8 cellular contexts compared by ENCODE assay signal in the genomic region with DNA sequence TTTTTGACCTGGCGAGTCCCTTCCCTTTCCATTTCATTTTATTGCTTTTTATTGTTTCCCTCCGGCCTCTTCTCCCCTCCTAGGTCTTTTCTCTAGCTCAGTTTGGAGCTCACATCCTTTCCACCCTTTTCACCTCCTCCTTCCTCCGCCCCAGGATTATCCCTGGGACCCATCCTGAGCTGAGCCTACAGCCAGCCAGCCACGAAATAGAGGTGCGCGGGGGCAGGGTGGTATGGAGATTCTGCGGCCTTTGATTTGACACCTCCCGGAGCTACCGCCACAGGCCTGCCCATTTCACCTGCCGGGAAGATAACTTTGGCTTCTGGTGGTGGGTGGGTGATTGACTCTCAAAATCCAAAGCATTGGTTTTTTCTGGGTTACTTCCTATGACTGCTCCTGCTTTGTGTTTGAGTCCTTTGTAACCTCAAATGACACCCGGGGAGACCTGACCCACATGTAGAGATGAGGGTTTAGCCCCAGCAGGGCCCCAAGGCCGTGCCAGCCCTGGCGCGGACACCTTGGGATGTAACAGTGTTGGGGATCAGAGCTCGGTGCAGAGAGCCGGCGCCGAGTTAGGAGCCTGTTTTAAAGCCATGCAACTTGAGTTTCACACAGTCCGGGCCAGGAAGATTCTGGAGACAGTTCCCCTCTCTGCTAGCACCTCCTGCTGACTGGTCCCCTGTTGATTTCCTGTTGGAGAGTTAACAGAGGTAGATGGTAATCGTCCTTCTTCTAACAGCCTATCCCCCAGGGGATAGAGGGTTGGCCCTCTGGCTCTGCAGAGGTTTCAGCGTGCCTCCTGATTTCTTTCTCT. TPM values are rescaled to one million over a fixed set of nuclear protein-coding genes. Genes with fewer than 3 reads are reported as not detected.
DNase-seq lines count a peak whose midpoint lies in the region; ATAC-seq lines count a peak whose summit lies in the region.

No MANE protein-coding gene starts in this region.

- H3K9me3 ChIP-seq in neuron (ENCODE audit: low read length): no peaks in the 10 kb centered on the region

- in situ Hi-C loops in ACHN (cut with HindIII; ENCODE audit: low pct_ligation_motif_present, low pct_unique_long_range_greater_than_20kb, low sequenced_read_pairs): no loop called here

- peak; percentile 84 for DNase-seq in ACHN
- peak; percentile 85 for DNase-seq in M059J (ENCODE audit: low read depth)
- DNase-seq in activated CD8-positive, alpha-beta memory T cell treated with anti-CD3 and anti-CD28 coated beads, Interleukin-2, amount 10 ng/mL, durations not matched to agents 7 days and 5 days: peak; percentile 83
- peak; percentile 71 for DNase-seq in fibroblast of gingiva (ENCODE audit: low read depth)
- DNase-seq in activated CD4-positive, CD25-positive, alpha-beta regulatory T cell treated with anti-CD3 and anti-CD28 coated beads, Interleukin-2, amount 50 U/mL, for 72 hours: no peak
- no peak for DNase-seq in cortex of kidney (lab: John Stamatoyannopoulos, UW)

- H3K27me3 Mint-ChIP-seq in activated CD8-positive, alpha-beta memory T cell treated with anti-CD3 and anti-CD28 coated beads, Interleukin-2, amount 10 ng/mL, durations not matched to agents 7 days and 5 days: no peaks in the 10 kb centered on the region

- peak overlapping the region; percentile 70 for H3K4me3 ChIP-seq in neuron (ENCODE audit: low read length)

- ATAC-seq in GM18867 (IDR thresholded peaks at IDR 0.05; ENCODE audit: unreplicated experiment): peak; percentile 11
- ATAC-seq in activated CD8-positive, alpha-beta memory T cell treated with anti-CD3 and anti-CD28 coated beads, Interleukin-2, amount 10 ng/mL, durations not matched to agents 7 days and 5 days: peak; percentile 35

- H3K4me3 Mint-ChIP-seq in activated CD8-positive, alpha-beta memory T cell treated with anti-CD3 and anti-CD28 coated beads, Interleukin-2, amount 10 ng/mL, durations not matched to agents 7 days and 5 days: peak overlapping the region; percentile 99

- peaks cover 24% of the 10 kb centered on the region for H3K27me3 ChIP-seq in neuron (ENCODE audit: insufficient read depth, low read length)

- H3K4me1 ChIP-seq in neuron (ENCODE audit: insufficient read depth, low read length): peaks cover 15% of the 10 kb centered on the region

- CTCF ChIA-PET in activated CD8-positive, alpha-beta memory T cell treated with anti-CD3 and anti-CD28 coated beads, Interleukin-2, amount 10 ng/mL, durations not matched to agents 7 days and 5 days (lab: Charles Lee): interaction anchor here (0.7 to 11.1 kb wide), 29 partner anchors 23 to 193 kb away, joined by 3 to 178 read pairs (median 4); a partner anchor contains a TSS

- no peaks in the 10 kb centered on the region for H3K36me3 ChIP-seq in neuron (ENCODE audit: insufficient read depth, low read length)

- peaks cover 62% of the 10 kb centered on the region for H3K4me1 Mint-ChIP-seq in activated CD8-positive, alpha-beta memory T cell treated with anti-CD3 and anti-CD28 coated beads, Interleukin-2, amount 10 ng/mL, durations not matched to agents 7 days and 5 days

- no peaks in the 10 kb centered on the region for H3K9me3 Mint-ChIP-seq in activated CD8-positive, alpha-beta memory T cell treated with anti-CD3 and anti-CD28 coated beads, Interleukin-2, amount 10 ng/mL, durations not matched to agents 7 days and 5 days (ENCODE audit: low read depth)

- peak overlapping the region; percentile 97 for H3K27ac Mint-ChIP-seq in activated CD8-positive, alpha-beta memory T cell treated with anti-CD3 and anti-CD28 coated beads, Interleukin-2, amount 10 ng/mL, durations not matched to agents 7 days and 5 days

- no peak overlapping the region for H2AFZ ChIP-seq in neuron (ENCODE audit: low read depth, low read length)

- H3K36me3 Mint-ChIP-seq in activated CD8-positive, alpha-beta memory T cell treated with anti-CD3 and anti-CD28 coated beads, Interleukin-2, amount 10 ng/mL, durations not matched to agents 7 days and 5 days: peaks cover 57% of the 10 kb centered on the region

RNA-seq across cellular contexts. Expression of a gene that starts 1.5 kb away (rescaled TPM):
- 6.8 and 8.1 TPM in 2 replicates for total RNA-seq in M059J (2014; rRNA removed; shearing (Covaris generic))
- total RNA-seq in activated CD8-positive, alpha-beta memory T cell treated with anti-CD3 and anti-CD28 coated beads, Interleukin-2, amount 10 ng/mL, durations not matched to agents 7 days and 5 days: 100 to 1,000 TPM; 102 to 223 TPM

Comparison
In these comparisons a context has a peak if more than half of its experiments do, and no peak if none do; other contexts are left out.
1. DNase-seq: peak in ACHN (single experiment), M059J (single experiment), activated CD8-positive, alpha-beta memory T cell treated with anti-CD3 and anti-CD28 coated beads, Interleukin-2, amount 10 ng/mL, durations not matched to agents 7 days and 5 days (single experiment) and fibroblast of gingiva (single experiment); none in activated CD4-positive, CD25-positive, alpha-beta regulatory T cell treated with anti-CD3 and anti-CD28 coated beads, Interleukin-2, amount 50 U/mL, for 72 hours (single experiment) and cortex of kidney (single experiment).
2. RNA of a gene that starts 1.5 kb away (total RNA-seq): 102 to 223 TPM in activated CD8-positive, alpha-beta memory T cell treated with anti-CD3 and anti-CD28 coated beads, Interleukin-2, amount 10 ng/mL, durations not matched to agents 7 days and 5 days; 6.8 to 8.1 TPM in M059J; every median in the first group is over 10 times any median in the second.